In the genomic region with DNA sequence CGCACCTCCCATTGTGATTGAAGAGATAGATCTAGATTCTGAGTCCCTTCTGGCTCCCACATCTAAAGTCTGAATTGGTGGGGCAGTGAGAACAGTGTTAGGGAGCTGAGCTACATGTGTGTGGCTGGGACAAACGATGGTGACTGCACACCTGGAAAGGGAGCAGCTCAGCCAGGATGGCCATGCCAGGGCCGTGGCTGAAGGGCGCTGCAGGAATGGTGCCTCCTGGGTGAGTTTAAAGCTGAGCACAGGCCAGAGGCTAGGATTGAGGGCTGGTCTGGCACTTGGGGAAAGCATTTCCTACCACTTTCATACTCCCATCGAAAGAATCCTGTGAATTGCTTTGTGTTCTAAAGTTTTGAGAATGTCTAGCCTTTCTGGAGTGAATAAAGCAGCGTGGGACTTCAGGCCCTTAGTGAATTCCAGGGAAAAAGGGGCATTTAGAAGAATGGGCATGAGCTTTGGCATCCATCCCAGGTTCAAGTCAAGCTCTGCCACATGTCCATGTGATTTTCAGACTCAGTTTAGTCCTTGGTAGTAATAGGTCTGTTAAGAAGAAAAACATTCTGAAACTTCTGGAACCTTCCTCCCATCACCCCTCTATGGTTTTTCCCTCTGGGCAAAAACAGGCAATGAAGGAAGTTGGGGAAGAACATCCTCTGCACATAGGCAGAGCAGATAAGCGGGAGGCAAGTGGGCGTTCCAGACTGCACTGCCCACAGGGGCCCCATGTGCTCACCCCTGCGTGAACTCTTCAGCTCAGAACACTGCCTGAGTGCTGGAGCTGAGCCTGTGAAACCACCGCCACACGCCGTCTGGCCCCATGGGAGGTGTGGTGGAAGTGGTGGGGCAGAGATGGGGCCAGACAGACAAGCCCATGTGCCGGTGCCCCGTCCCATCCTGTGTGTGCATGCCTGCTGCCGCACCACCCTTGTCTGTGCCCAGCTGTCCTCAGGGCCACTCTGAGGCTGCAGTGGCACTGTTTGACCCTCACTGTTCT, we compare ENCODE assay signal across 8 cellular contexts. TPM values are rescaled to one million over a fixed set of nuclear protein-coding genes. Genes with fewer than 3 reads are reported as not detected.
DNase-seq lines count a peak whose midpoint lies in the region; ATAC-seq and TF ChIP-seq lines count a peak whose summit lies in the region.
"Had no signal": no experiment of that assay in that cellular context is flagged by ENCODE, and none has a peak within 500 bp of the region (broad histone marks: within the 10 kb centered on the region; RNA-seq: fewer than 3 reads in every experiment).

No MANE protein-coding gene starts in this region.

- H3K9me3 Mint-ChIP-seq in natural killer cell: no peaks in the 10 kb centered on the region
- H3K9me3 Mint-ChIP-seq in osteocyte (ENCODE audit: unreplicated experiment): no peaks in the 10 kb centered on the region
- no peaks in the 10 kb centered on the region for H3K9me3 Mint-ChIP-seq in activated T-cell treated with anti-CD3 and anti-CD28 coated beads, Interleukin-2, amount 50 U/mL, for 4 hours

- peak; percentile 62 for DNase-seq in GM20000 (ENCODE audit: low spot score)
- DNase-seq in natural killer cell: no peak
- DNase-seq in osteocyte (ENCODE audit: extremely low spot score, unreplicated experiment): no peak
- no peak for DNase-seq in activated T-cell treated with anti-CD3 and anti-CD28 coated beads, Interleukin-2, amount 50 U/mL, for 4 hours
- DNase-seq in tibial nerve (ENCODE audit: low spot score in 2 of 2): no peak
- DNase-seq: KBM-7, pancreas had no signal

- TF ChIP-seq CTCF in GM20000 (IDR thresholded peaks at IDR 0.05; ENCODE audit: extremely low read depth, missing control alignments): no peak
- no peak for TF ChIP-seq CTCF in natural killer cell (IDR thresholded peaks at IDR 0.05)
- no peak for TF ChIP-seq CTCF in osteocyte (IDR thresholded peaks at IDR 0.05)
- no peak for TF ChIP-seq CTCF in tibial nerve (IDR thresholded peaks at IDR 0.05)

- ATAC-seq in HG03565 (IDR thresholded peaks at IDR 0.05; ENCODE audit: unreplicated experiment) (peak; percentile 95), natural killer cell (peak; percentile 51 to 77 (median 69))
- ATAC-seq in activated T-cell treated with anti-CD3 and anti-CD28 coated beads, Interleukin-2, amount 50 U/mL, for 4 hours: no peak

- no peaks in the 10 kb centered on the region for H3K9me3 ChIP-seq in tibial nerve
- H3K9me3 ChIP-seq: pancreas had no signal

- H3K27me3 ChIP-seq in tibial nerve: no peaks in the 10 kb centered on the region
- H3K27me3 ChIP-seq: pancreas had no signal

- peak overlapping the region in 2 of 4 donors; percentile 47 to 68 for H3K27ac ChIP-seq in tibial nerve
- H3K27ac ChIP-seq: pancreas had no signal

- H3K4me1 Mint-ChIP-seq in natural killer cell: peaks cover 5% of the 10 kb centered on the region in 2 donors
- no peaks in the 10 kb centered on the region for H3K4me1 Mint-ChIP-seq in osteocyte (ENCODE audit: unreplicated experiment)
- no peaks in the 10 kb centered on the region for H3K4me1 Mint-ChIP-seq in activated T-cell treated with anti-CD3 and anti-CD28 coated beads, Interleukin-2, amount 50 U/mL, for 4 hours (ENCODE audit: low read depth)

- H3K27me3 Mint-ChIP-seq in natural killer cell (ENCODE audit: low read depth in 2 of 2) (no peaks in the 10 kb centered on the region), osteocyte (ENCODE audit: unreplicated experiment) (no peaks in the 10 kb centered on the region)
- H3K27me3 Mint-ChIP-seq in activated T-cell treated with anti-CD3 and anti-CD28 coated beads, Interleukin-2, amount 50 U/mL, for 4 hours (ENCODE audit: low read depth): no peaks in the 10 kb centered on the region

- H3K4me1 ChIP-seq in tibial nerve: peaks cover 0 to 20% (median 1%) of the 10 kb centered on the region in 4 donors
- H3K4me1 ChIP-seq: pancreas had no signal

- H3K4me3 ChIP-seq in tibial nerve: no peak overlapping the region
- H3K4me3 ChIP-seq: pancreas had no signal

- H3K4me3 Mint-ChIP-seq in natural killer cell: no peak overlapping the region
- H3K4me3 Mint-ChIP-seq in osteocyte (ENCODE audit: unreplicated experiment): no peak overlapping the region
- no peak overlapping the region for H3K4me3 Mint-ChIP-seq in activated T-cell treated with anti-CD3 and anti-CD28 coated beads, Interleukin-2, amount 50 U/mL, for 4 hours

- no peak for TF ChIP-seq POLR2A in tibial nerve (IDR thresholded peaks at IDR 0.05)

- H3K36me3 Mint-ChIP-seq in natural killer cell: peaks cover 15% of the 10 kb centered on the region
- H3K36me3 Mint-ChIP-seq in osteocyte (ENCODE audit: unreplicated experiment): peaks cover 36% of the 10 kb centered on the region
- peaks cover 74% of the 10 kb centered on the region for H3K36me3 Mint-ChIP-seq in activated T-cell treated with anti-CD3 and anti-CD28 coated beads, Interleukin-2, amount 50 U/mL, for 4 hours (ENCODE audit: insufficient read depth)

- H3K27ac Mint-ChIP-seq in natural killer cell (peak overlapping the region; percentile 44 to 60), osteocyte (ENCODE audit: unreplicated experiment) (no peak overlapping the region)

- intact Hi-C loops in natural killer cell (cut with micrococcal nuclease): no loop called here

- peak in 1 of 2 donors; percentile 10 for TF ChIP-seq EP300 in tibial nerve (IDR thresholded peaks at IDR 0.05)

- WGBS in tibial nerve, 2 donors: 54 to 56% methylated on average over 14 to 15 of the region's 15 CpGs

- H3K36me3 ChIP-seq in tibial nerve: peaks cover 2 to 98% (median 38%) of the 10 kb centered on the region in 3 donors

RNA-seq across cellular contexts. Expression of a gene that starts 12.9 kb away (rescaled TPM):
- total RNA-seq in natural killer cell (under 1 TPM in 2 of 3 donors, not detected in 1; 0.43 to 0.49 TPM), osteocyte (0.26 TPM in 1 of 2 replicates, not detected in the other), tibial nerve (not detected)
- total RNA-seq in activated T-cell treated with anti-CD3 and anti-CD28 coated beads, Interleukin-2, amount 50 U/mL, for 4 hours: under 1 TPM in 1 of 3 donors, not detected in 2; 0.19 TPM

RNA-seq across cellular contexts. Expression of a gene that starts 40.8 kb away (rescaled TPM):
- total RNA-seq in natural killer cell (10 to 100 TPM; 45.1 to 72.1 (median 66.5) TPM), osteocyte (18.3 and 23.0 TPM in 2 replicates), tibial nerve (10 to 100 TPM; 18.0 to 21.0 (median 20.6) TPM)
- total RNA-seq in activated T-cell treated with anti-CD3 and anti-CD28 coated beads, Interleukin-2, amount 50 U/mL, for 4 hours: 10 to 100 TPM; 56.9 to 59.9 (median 59.8) TPM

RNA-seq across cellular contexts. Expression of a gene that starts 41.4 kb away (rescaled TPM):
- total RNA-seq in natural killer cell (100 to 1,000 TPM in 2 of 3 donors, 10 to 100 TPM in 1; 99.4 to 127 (median 100) TPM), osteocyte (40.1 and 42.7 TPM in 2 replicates), tibial nerve (10 to 100 TPM; 33.3 to 45.5 (median 38.6) TPM)
- total RNA-seq in activated T-cell treated with anti-CD3 and anti-CD28 coated beads, Interleukin-2, amount 50 U/mL, for 4 hours: 10 to 100 TPM; 42.5 to 47.6 (median 44.1) TPM

RNA-seq across cellular contexts. Expression of a gene that starts 59.0 kb away (rescaled TPM):
- total RNA-seq in natural killer cell: 10 to 100 TPM; 33.4 to 52.1 (median 34.7) TPM
- 34.8 and 37.9 TPM in 2 replicates for total RNA-seq in osteocyte
- total RNA-seq in activated T-cell treated with anti-CD3 and anti-CD28 coated beads, Interleukin-2, amount 50 U/mL, for 4 hours: 10 to 100 TPM; 25.2 to 30.5 (median 28.8) TPM
- 10 to 100 TPM; 26.8 to 54.9 (median 40.6) TPM for total RNA-seq in tibial nerve

Comparison
In these comparisons a context has a peak if more than half of its experiments do, and no peak if none do; other contexts are left out.
1. ATAC-seq: peak in HG03565 (single experiment) and natural killer cell (3 of 3); none in activated T-cell treated with anti-CD3 and anti-CD28 coated beads, Interleukin-2, amount 50 U/mL, for 4 hours (0 of 2).